In genomic region chr18:11307716-11308115, GRCh38 we compare ENCODE assay signal across 16 cellular contexts.
DNase-seq lines count a peak whose midpoint lies in the region; TF ChIP-seq lines count a peak whose summit lies in the region.
"Had no signal": no experiment of that assay in that cellular context is flagged by ENCODE, and none has a peak within 500 bp of the region (broad histone marks: within the 10 kb centered on the region; RNA-seq: fewer than 3 reads in every experiment).

No MANE protein-coding gene starts in this region.

- H2BK5ac ChIP-seq in mesenchymal stem cell (ENCODE audit: low read depth, low read length, poor library complexity, severe bottlenecking), result no peak overlapping the region

- CTCF ChIA-PET in OCI-LY7 (lab: Charles Lee; ENCODE audit: unreplicated experiment), result interaction anchor here (0.6 kb wide), 1 partner anchor 40 kb away, joined by 3 read pairs; no protein-coding TSS in a partner anchor

- TF ChIP-seq CTCF in LNCaP clone FGC (IDR thresholded peaks at IDR 0.05; ENCODE audit: control insufficient read depth, extremely low read depth, insufficient read depth) (no peak), OCI-LY7 (conservative IDR thresholded peaks at IDR 0.05; ENCODE audit: low read length) (no peak), tibial artery (IDR thresholded peaks at IDR 0.05) (no peak)

- H3K79me1 ChIP-seq in mesenchymal stem cell (replicated peaks; ENCODE audit: low read length, poor library complexity, severe bottlenecking), result no peaks in the 10 kb centered on the region

- 100% methylated on average over 1 of the region's 2 CpGs for WGBS in mesenchymal stem cell

- no peak overlapping the region for H4K8ac ChIP-seq in mesenchymal stem cell (ENCODE audit: low read length)

- H4K91ac ChIP-seq in mesenchymal stem cell (ENCODE audit: low read length), result no peak overlapping the region

- H3K9ac ChIP-seq in mesenchymal stem cell (ENCODE audit: low read length), result no peak overlapping the region

- no TSS peak for BruUV-seq in OCI-LY7 (replicated peaks; lab: Mats Ljungman, UMichigan)

- H2BK15ac ChIP-seq in mesenchymal stem cell (ENCODE audit: low read depth, poor library complexity, severe bottlenecking), result peak overlapping the region; percentile 6

- H3K79me2 ChIP-seq in OCI-LY7 (ENCODE audit: insufficient read depth, low read depth, low read length), result no peaks in the 10 kb centered on the region

- intact Hi-C loops in OCI-LY7 (cut with micrococcal nuclease; ENCODE audit: unreplicated experiment) (loop anchor here (2.0 kb wide), 1 partner anchor 521 kb away; no protein-coding TSS in a partner anchor), tibial artery (cut with DNase I; ENCODE audit: low total_unique reads) (no loop called here)

- no peaks in the 10 kb centered on the region for H3K27me3 ChIP-seq in mesenchymal stem cell (ENCODE audit: control insufficient read depth in 1 of 2, insufficient read depth in 1 of 2, low read length in 2 of 2)
- H3K27me3 ChIP-seq in tibial artery, result no peaks in the 10 kb centered on the region

- H3K27ac ChIP-seq in OCI-LY7 (ENCODE audit: low read depth, low read length, poor library complexity, severe bottlenecking) (no peak overlapping the region), mesenchymal stem cell (ENCODE audit: low read length, poor library complexity, severe bottlenecking) (no peak overlapping the region), tibial artery (no peak overlapping the region)
- H3K27ac ChIP-seq: C4-2B had no signal

- H2AFZ ChIP-seq in OCI-LY7 (ENCODE audit: low read length) (0 out of 2 replicates have a peak overlapping the region, but pooled peaks have one; percentile 17), mesenchymal stem cell (ENCODE audit: low read depth, low read length) (no peak overlapping the region)

- H3K14ac ChIP-seq in mesenchymal stem cell (ENCODE audit: low read length in 2 of 2), result no peak overlapping the region

- H3K4me2 ChIP-seq in OCI-LY7 (ENCODE audit: low read length) (no peak overlapping the region), mesenchymal stem cell (ENCODE audit: low read length, poor library complexity, severe bottlenecking) (no peak overlapping the region)

- no peak overlapping the region for H3K23ac ChIP-seq in mesenchymal stem cell (ENCODE audit: low read length in 2 of 2)

- POLR2A ChIA-PET in OCI-LY7 (lab: Charles Lee), result interaction anchor here (0.6 to 0.9 kb wide), 2 partner anchors 170 to 1010 kb away, joined by 3 read pairs; no protein-coding TSS in a partner anchor

- no peaks in the 10 kb centered on the region for H4K20me1 ChIP-seq in OCI-LY7 (ENCODE audit: insufficient read depth, low read length)

- H2BK12ac ChIP-seq in mesenchymal stem cell (ENCODE audit: low read length in 2 of 2), result no peak overlapping the region

- no peaks in the 10 kb centered on the region for H3K36me3 ChIP-seq in OCI-LY7 (ENCODE audit: insufficient read depth, low read length)
- no peaks in the 10 kb centered on the region for H3K36me3 ChIP-seq in mesenchymal stem cell (ENCODE audit: control insufficient read depth in 1 of 2, insufficient read depth in 2 of 2, low read depth in 1 of 2, low read length in 2 of 2)
- H3K36me3 ChIP-seq in tibial artery, result no peaks in the 10 kb centered on the region
- H3K36me3 ChIP-seq: HAP-1 had no signal

- DNase-seq in LNCaP clone FGC (ENCODE audit: low read depth) (peak; percentile 26), OCI-LY7 (ENCODE audit: low spot score) (no peak), mesenchymal stem cell (no peak), tibial artery (no peak)
- no peak for DNase-seq in activated CD8-positive, alpha-beta memory T cell treated with anti-CD3 and anti-CD28 coated beads for 24 hours
- DNase-seq in activated CD4-positive, alpha-beta T cell treated with anti-CD3 and anti-CD28 coated beads, Interleukin-2, amount 50 U/mL, for 1 hour, result no peak
- DNase-seq: Caco-2; CD4-positive, CD25-positive, alpha-beta regulatory T cell; CD8-positive, alpha-beta T cell; DMS53; DMS79 treated with DMSO at 0.1 percent for 48 hours; GF-D8; GOT3; HFFc6 had no signal

- H3K9me3 ChIP-seq in OCI-LY7 (ENCODE audit: low read length), result no peaks in the 10 kb centered on the region
- H3K9me3 ChIP-seq in mesenchymal stem cell (ENCODE audit: control insufficient read depth, low read length), result no peaks in the 10 kb centered on the region
- no peaks in the 10 kb centered on the region for H3K9me3 ChIP-seq in tibial artery
- H3K9me3 ChIP-seq: Caco-2, HAP-1 had no signal

- H3K18ac ChIP-seq in mesenchymal stem cell (ENCODE audit: low read depth in 1 of 2, low read length in 2 of 2), result no peak overlapping the region

- no peak overlapping the region for H2BK120ac ChIP-seq in mesenchymal stem cell (ENCODE audit: low read depth, low read length)

- no peak overlapping the region for H2AK5ac ChIP-seq in mesenchymal stem cell (ENCODE audit: low read length, severe bottlenecking)

- no peaks in the 10 kb centered on the region for H3K9me2 ChIP-seq in OCI-LY7 (ENCODE audit: insufficient read depth, low read length)

- no peak overlapping the region for H3K4ac ChIP-seq in mesenchymal stem cell (ENCODE audit: low read depth in 1 of 2, low read length in 2 of 2)

- no peak overlapping the region for H3K4me3 ChIP-seq in LNCaP clone FGC (ENCODE audit: low read depth, low read length)
- H3K4me3 ChIP-seq in OCI-LY7 (ENCODE audit: low read depth, low read length, poor library complexity, severe bottlenecking), result no peak overlapping the region
- H3K4me3 ChIP-seq in mesenchymal stem cell (ENCODE audit: insufficient read depth in 1 of 2, low read depth in 1 of 2, low read length in 2 of 2), result no peak overlapping the region
- H3K4me3 ChIP-seq in tibial artery, result no peak overlapping the region
- H3K4me3 ChIP-seq: HAP-1 had no signal

- no peaks in the 10 kb centered on the region for H3K4me1 ChIP-seq in OCI-LY7 (ENCODE audit: insufficient read depth, low read length, poor library complexity, severe bottlenecking)
- no peaks in the 10 kb centered on the region for H3K4me1 ChIP-seq in mesenchymal stem cell (ENCODE audit: control insufficient read depth, insufficient read depth, low read depth, low read length)
- H3K4me1 ChIP-seq in tibial artery, result no peaks in the 10 kb centered on the region
- H3K4me1 ChIP-seq: HAP-1 had no signal
